In the genomic region with DNA sequence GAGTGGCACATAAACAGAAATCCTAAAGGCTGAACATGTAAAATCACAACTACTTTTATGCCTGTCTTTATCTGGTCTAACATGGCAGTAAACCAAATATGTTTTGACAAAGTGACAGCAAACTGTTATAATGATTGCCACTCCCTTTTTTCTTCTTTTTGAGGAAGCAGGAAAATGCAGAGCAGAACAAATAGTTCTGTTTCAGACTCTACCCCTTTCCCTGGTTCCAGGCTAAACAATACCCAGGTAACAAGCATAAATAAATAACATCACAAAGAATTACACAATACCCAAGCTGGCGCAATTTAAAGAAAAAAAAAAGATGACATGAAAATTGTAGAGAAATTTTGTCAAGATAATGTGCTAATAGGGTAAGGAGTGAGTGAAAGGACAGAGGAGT, we compare ENCODE assay signal across 1 cellular context.
TF ChIP-seq lines count a peak whose summit lies in the region.

No MANE protein-coding gene starts in this region.

TF ChIP-seq in K562, 482 proteins besides CTCF, POLR2A, EP300 and RAD21:
- TF ChIP-seq POLR2AphosphoS2 (IDR thresholded peaks at IDR 0.05; ENCODE audit: low read length) (no peak), YBX1 (IDR thresholded peaks at IDR 0.05) (no peak), NFE2L1 (tag; IDR thresholded peaks at IDR 0.05; ENCODE audit: borderline replicate concordance, low read depth) (no peak), EHMT2 (IDR thresholded peaks at IDR 0.05) (no peak), ZNF324 (CRISPR knock-in tag; IDR thresholded peaks at IDR 0.05) (no peak), MECOM (CRISPR knock-in tag; IDR thresholded peaks at IDR 0.05) (no peak), CBFA2T2 (conservative IDR thresholded peaks at IDR 0.05) (no peak), ZFX (CRISPR knock-in tag; IDR thresholded peaks at IDR 0.05) (no peak), ZNF551 (CRISPR knock-in tag; IDR thresholded peaks at IDR 0.05) (no peak), PURB (CRISPR knock-in tag; IDR thresholded peaks at IDR 0.05; ENCODE audit: low read depth) (no peak), PYGO2 (tag; IDR thresholded peaks at IDR 0.05) (no peak), EZH2 (IDR thresholded peaks at IDR 0.05; ENCODE audit: borderline replicate concordance, low read depth, low read length) (no peak), NR3C1 (CRISPR knock-in tag; IDR thresholded peaks at IDR 0.05) (no peak), CC2D1A (IDR thresholded peaks at IDR 0.05) (no peak), TBP (optimal IDR thresholded peaks at IDR 0.05; ENCODE audit: low read depth, low read length) (no peak), GTF2F1 (IDR thresholded peaks at IDR 0.05; ENCODE audit: low read depth, low read length) (no peak), ZKSCAN1 (IDR thresholded peaks at IDR 0.05; ENCODE audit: low read depth, low read length) (no peak), FUS (optimal IDR thresholded peaks at IDR 0.05; ENCODE audit: low read depth, low read length) (no peak), TEAD2 (tag; IDR thresholded peaks at IDR 0.05) (no peak), RCOR1 (IDR thresholded peaks at IDR 0.05; ENCODE audit: borderline replicate concordance in 1 of 2, low read depth in 2 of 2, low read length in 2 of 2) (no peak), CEBPB (tag; IDR thresholded peaks at IDR 0.05) (peak; percentile 76), NCOA2 (IDR thresholded peaks at IDR 0.05; ENCODE audit: partially characterized antibody in 2 of 2) (no peak), BRD4 (IDR thresholded peaks at IDR 0.05) (no peak), PBX2 (CRISPR knock-in tag; IDR thresholded peaks at IDR 0.05; ENCODE audit: low read depth) (no peak), PBX2 (tag; conservative IDR thresholded peaks at IDR 0.05; ENCODE audit: low read depth) (peak; percentile 85), DLX4 (CRISPR knock-in tag; IDR thresholded peaks at IDR 0.05) (no peak), SMC3 (conservative IDR thresholded peaks at IDR 0.05; ENCODE audit: insufficient read depth, low read depth, low read length) (no peak), KDM1A (IDR thresholded peaks at IDR 0.05) (0 out of 4 replicates have a peak, but pooled peaks of 1 of the 2 experiments have one; percentile 20), SIN3B (IDR thresholded peaks at IDR 0.05; ENCODE audit: low read depth) (no peak), MEIS2 (IDR thresholded peaks at IDR 0.05; ENCODE audit: partially characterized antibody) (peak; percentile 86), HDAC8 (tag; IDR thresholded peaks at IDR 0.05) (no peak), ILK (tag; IDR thresholded peaks at IDR 0.05; ENCODE audit: borderline replicate concordance, low read depth) (no peak), EWSR1 (IDR thresholded peaks at IDR 0.05; ENCODE audit: borderline replicate concordance, low read depth, partially characterized antibody) (no peak), KDM5B (IDR thresholded peaks at IDR 0.05; ENCODE audit: insufficient replicate concordance, low read depth, low read length) (no peak), ZNF197 (CRISPR knock-in tag; IDR thresholded peaks at IDR 0.05; ENCODE audit: low read depth) (no peak), SAFB (IDR thresholded peaks at IDR 0.05; ENCODE audit: borderline replicate concordance, low read depth, low read length) (no peak), SREBF2 (CRISPR knock-in tag; IDR thresholded peaks at IDR 0.05) (no peak), EGR1 (conservative IDR thresholded peaks at IDR 0.05) (no peak), NBN (IDR thresholded peaks at IDR 0.05; ENCODE audit: low read depth) (no peak), CEBPG (CRISPR knock-in tag; IDR thresholded peaks at IDR 0.05) (no peak), CEBPG (tag; conservative IDR thresholded peaks at IDR 0.05 in 1 of 2, IDR thresholded peaks at IDR 0.05 in 1 of 2) (peak; percentile 38 to 73; a peak in 3 of 4 replicates), MBD1 (CRISPR knock-in tag; IDR thresholded peaks at IDR 0.05) (no peak), ZFP30 (CRISPR knock-in tag; IDR thresholded peaks at IDR 0.05; ENCODE audit: borderline replicate concordance) (no peak)
- TF ChIP-seq, protein P1, sequence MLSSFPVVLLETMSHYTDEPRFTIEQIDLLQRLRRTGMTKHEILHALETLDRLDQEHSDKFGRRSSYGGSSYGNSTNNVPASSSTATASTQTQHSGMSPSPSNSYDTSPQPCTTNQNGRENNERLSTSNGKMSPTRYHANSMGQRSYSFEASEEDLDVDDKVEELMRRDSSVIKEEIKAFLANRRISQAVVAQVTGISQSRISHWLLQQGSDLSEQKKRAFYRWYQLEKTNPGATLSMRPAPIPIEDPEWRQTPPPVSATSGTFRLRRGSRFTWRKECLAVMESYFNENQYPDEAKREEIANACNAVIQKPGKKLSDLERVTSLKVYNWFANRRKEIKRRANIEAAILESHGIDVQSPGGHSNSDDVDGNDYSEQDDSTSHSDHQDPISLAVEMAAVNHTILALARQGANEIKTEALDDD (IDR thresholded peaks at IDR 0.05) = no peak
- TF ChIP-seq, protein P2, sequence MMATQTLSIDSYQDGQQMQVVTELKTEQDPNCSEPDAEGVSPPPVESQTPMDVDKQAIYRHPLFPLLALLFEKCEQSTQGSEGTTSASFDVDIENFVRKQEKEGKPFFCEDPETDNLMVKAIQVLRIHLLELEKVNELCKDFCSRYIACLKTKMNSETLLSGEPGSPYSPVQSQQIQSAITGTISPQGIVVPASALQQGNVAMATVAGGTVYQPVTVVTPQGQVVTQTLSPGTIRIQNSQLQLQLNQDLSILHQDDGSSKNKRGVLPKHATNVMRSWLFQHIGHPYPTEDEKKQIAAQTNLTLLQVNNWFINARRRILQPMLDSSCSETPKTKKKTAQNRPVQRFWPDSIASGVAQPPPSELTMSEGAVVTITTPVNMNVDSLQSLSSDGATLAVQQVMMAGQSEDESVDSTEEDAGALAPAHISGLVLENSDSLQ (IDR thresholded peaks at IDR 0.05) = peak; percentile 55
- TF ChIP-seq, protein P3, sequence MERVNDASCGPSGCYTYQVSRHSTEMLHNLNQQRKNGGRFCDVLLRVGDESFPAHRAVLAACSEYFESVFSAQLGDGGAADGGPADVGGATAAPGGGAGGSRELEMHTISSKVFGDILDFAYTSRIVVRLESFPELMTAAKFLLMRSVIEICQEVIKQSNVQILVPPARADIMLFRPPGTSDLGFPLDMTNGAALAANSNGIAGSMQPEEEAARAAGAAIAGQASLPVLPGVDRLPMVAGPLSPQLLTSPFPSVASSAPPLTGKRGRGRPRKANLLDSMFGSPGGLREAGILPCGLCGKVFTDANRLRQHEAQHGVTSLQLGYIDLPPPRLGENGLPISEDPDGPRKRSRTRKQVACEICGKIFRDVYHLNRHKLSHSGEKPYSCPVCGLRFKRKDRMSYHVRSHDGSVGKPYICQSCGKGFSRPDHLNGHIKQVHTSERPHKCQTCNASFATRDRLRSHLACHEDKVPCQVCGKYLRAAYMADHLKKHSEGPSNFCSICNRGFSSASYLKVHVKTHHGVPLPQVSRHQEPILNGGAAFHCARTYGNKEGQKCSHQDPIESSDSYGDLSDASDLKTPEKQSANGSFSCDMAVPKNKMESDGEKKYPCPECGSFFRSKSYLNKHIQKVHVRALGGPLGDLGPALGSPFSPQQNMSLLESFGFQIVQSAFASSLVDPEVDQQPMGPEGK (CRISPR knock-in tag; IDR thresholded peaks at IDR 0.05; ENCODE audit: borderline replicate concordance) = no peak
